8 cellular contexts compared by ENCODE assay signal in genomic region chr1:204989266-204990058, GRCh38. TPM values are rescaled to one million over a fixed set of nuclear protein-coding genes. Genes with fewer than 3 reads are reported as not detected.
DNase-seq lines count a peak whose midpoint lies in the region; ATAC-seq and TF ChIP-seq lines count a peak whose summit lies in the region.

No MANE protein-coding gene starts in this region.

- no peak overlapping the region for H3K27ac Mint-ChIP-seq in nephron progenitor cell

- H3K4me1 ChIP-seq in Karpas-422 (ENCODE audit: low read length), result peaks cover 8% of the 10 kb centered on the region
- H3K4me1 ChIP-seq in PC-3 (ENCODE audit: insufficient read depth, low read length), result no peaks in the 10 kb centered on the region
- H3K4me1 ChIP-seq in suprapubic skin, result no peaks in the 10 kb centered on the region

- H3K4me3 ChIP-seq in Karpas-422 (ENCODE audit: low read length) (no peak overlapping the region), PC-3 (ENCODE audit: low read length) (no peak overlapping the region), suprapubic skin (no peak overlapping the region)

- no peaks in the 10 kb centered on the region; the same call in 1 of the 2 replicates for H3K27me3 ChIP-seq in Karpas-422 (ENCODE audit: low read length)
- peaks cover 89% of the 10 kb centered on the region for H3K27me3 ChIP-seq in PC-3 (ENCODE audit: low read length)
- peaks cover 3% of the 10 kb centered on the region for H3K27me3 ChIP-seq in suprapubic skin

- H3K4me2 ChIP-seq in Karpas-422 (ENCODE audit: low read depth, low read length, poor library complexity, severe bottlenecking), result no peak overlapping the region
- no peak overlapping the region for H3K4me2 ChIP-seq in PC-3 (ENCODE audit: low read length)

- DNase-seq in DMS53 treated with DMSO at 0.1 percent for 48 hours (lab: John Stamatoyannopoulos, UW; ENCODE audit: unreplicated experiment) (peak; percentile 86), Karpas-422 (peak; percentile 88), PC-3 (peak; percentile 94), fibroblast of peridontal ligament (ENCODE audit: extremely low read depth) (peak; percentile 70), nephron progenitor cell (peak; percentile 79), suprapubic skin (ENCODE audit: low spot score in 2 of 2) (no peak)
- DNase-seq in activated T-cell treated with anti-CD3 and anti-CD28 coated beads, Interleukin-2, amount 50 U/mL, for 48 hours, result peak; percentile 76 to 80

- 52% methylated on average over 16 of the region's 16 CpGs for WGBS in suprapubic skin

- no peak for TF ChIP-seq POLR2A in suprapubic skin (IDR thresholded peaks at IDR 0.05)

- H3K4me3 Mint-ChIP-seq in nephron progenitor cell, result no peak overlapping the region

- H4K20me1 ChIP-seq in Karpas-422 (ENCODE audit: insufficient read depth, low read depth, low read length), result no peaks in the 10 kb centered on the region
- H4K20me1 ChIP-seq in PC-3 (ENCODE audit: low read length), result no peaks in the 10 kb centered on the region

- H3K36me3 ChIP-seq in Karpas-422 (ENCODE audit: insufficient read depth, low read length), result no peaks in the 10 kb centered on the region
- H3K36me3 ChIP-seq in PC-3 (ENCODE audit: low read depth, low read length), result no peaks in the 10 kb centered on the region
- H3K36me3 ChIP-seq in suprapubic skin, result no peaks in the 10 kb centered on the region

- intact Hi-C loops in PC-3 (cut with micrococcal nuclease), result loop anchor here (1.0 to 10.0 kb wide), 3 partner anchors 72 to 267 kb away; no protein-coding TSS in a partner anchor

- no peak overlapping the region for H2AFZ ChIP-seq in Karpas-422 (ENCODE audit: low read length)
- no peak overlapping the region for H2AFZ ChIP-seq in PC-3 (ENCODE audit: low read length)

- CTCF ChIA-PET in PC-3 (lab: Charles Lee), result interaction anchor here (0.5 to 3.8 kb wide), 10 partner anchors 17 to 267 kb away, joined by 3 to 62 read pairs (median 4); no protein-coding TSS in a partner anchor

- H3K9me3 ChIP-seq in Karpas-422 (ENCODE audit: low read length), result no peaks in the 10 kb centered on the region
- no peaks in the 10 kb centered on the region for H3K9me3 ChIP-seq in PC-3 (ENCODE audit: low read length)
- no peaks in the 10 kb centered on the region for H3K9me3 ChIP-seq in suprapubic skin

- peak; percentile 100 for TF ChIP-seq CTCF in PC-3 (conservative IDR thresholded peaks at IDR 0.05; ENCODE audit: low read depth, low read length)
- peak; percentile 99 for TF ChIP-seq CTCF in nephron progenitor cell (IDR thresholded peaks at IDR 0.05)
- TF ChIP-seq CTCF in suprapubic skin (IDR thresholded peaks at IDR 0.05), result peak; percentile 80 to 97

- H3K9me3 Mint-ChIP-seq in nephron progenitor cell, result no peaks in the 10 kb centered on the region

- no peaks in the 10 kb centered on the region for H3K36me3 Mint-ChIP-seq in nephron progenitor cell (ENCODE audit: low read depth)

- H3K9me2 ChIP-seq in Karpas-422 (replicated peaks; ENCODE audit: insufficient read depth, low read length) (no peaks in the 10 kb centered on the region), PC-3 (replicated peaks; ENCODE audit: low read length) (no peaks in the 10 kb centered on the region)

- no peaks in the 10 kb centered on the region for H3F3A ChIP-seq in PC-3 (ENCODE audit: low read length, unreplicated experiment)

- H3K79me2 ChIP-seq in Karpas-422 (ENCODE audit: low read length), result no peaks in the 10 kb centered on the region
- no peaks in the 10 kb centered on the region for H3K79me2 ChIP-seq in PC-3 (ENCODE audit: low read length)

- H3K9ac ChIP-seq in Karpas-422 (ENCODE audit: low read length) (no peak overlapping the region), PC-3 (ENCODE audit: low read length) (no peak overlapping the region)

- ATAC-seq in PC-3, result peak; percentile 82
- no peak for ATAC-seq in HG02642 (IDR thresholded peaks at IDR 0.05; ENCODE audit: poor library complexity, unreplicated experiment)

- POLR2A ChIA-PET in PC-3 (lab: Charles Lee; ENCODE audit: unreplicated experiment), result interaction anchor here (0.9 kb wide), 1 partner anchor 72 kb away, joined by 3 read pairs; no protein-coding TSS in a partner anchor

- peaks cover 40% of the 10 kb centered on the region for H3K4me1 Mint-ChIP-seq in nephron progenitor cell

- TF ChIP-seq EP300 in suprapubic skin (IDR thresholded peaks at IDR 0.05), result no peak

- H3K27ac ChIP-seq in Karpas-422 (ENCODE audit: low read length) (no peak overlapping the region), PC-3 (ENCODE audit: low read length) (no peak overlapping the region), suprapubic skin (no peak overlapping the region)

- BruUV-seq in PC-3 (replicated peaks; lab: Mats Ljungman, UMichigan), result no TSS peak

- H3K27me3 Mint-ChIP-seq in nephron progenitor cell (ENCODE audit: low read depth, poor library complexity), result peaks cover 87% of the 10 kb centered on the region

RNA-seq across cellular contexts. Expression of gene CNTN2, which starts 53.5 kb away (rescaled TPM):
- total RNA-seq in Karpas-422 (2014; rRNA removed; shearing (Covaris generic); ENCODE audit: low replicate concordance), result not detected in 2 replicates
- total RNA-seq in PC-3 (2014; rRNA removed), result 0.07 and 0.12 TPM in 2 replicates
- 10 to 100 TPM in 1 of 4 donors, 1 to 10 TPM in 1, under 1 TPM in 2; 0.68 to 13.3 (median 1.7) TPM for total RNA-seq in suprapubic skin

Comparison
In these comparisons a context has a peak if more than half of its experiments do, and no peak if none do; other contexts are left out.
1. DNase-seq: peak in DMS53 treated with DMSO at 0.1 percent for 48 hours (single experiment), Karpas-422 (single experiment), PC-3 (single experiment), activated T-cell treated with anti-CD3 and anti-CD28 coated beads, Interleukin-2, amount 50 U/mL, for 48 hours (2 of 2), fibroblast of peridontal ligament (single experiment) and nephron progenitor cell (single experiment); none in suprapubic skin (0 of 2).
2. Peak in every context shown above with its lines, with median percentiles within 50 percentile points of each other: CTCF ChIP-seq.